Comparison of ENCODE assay signal across 2 cellular contexts in the genomic region with DNA sequence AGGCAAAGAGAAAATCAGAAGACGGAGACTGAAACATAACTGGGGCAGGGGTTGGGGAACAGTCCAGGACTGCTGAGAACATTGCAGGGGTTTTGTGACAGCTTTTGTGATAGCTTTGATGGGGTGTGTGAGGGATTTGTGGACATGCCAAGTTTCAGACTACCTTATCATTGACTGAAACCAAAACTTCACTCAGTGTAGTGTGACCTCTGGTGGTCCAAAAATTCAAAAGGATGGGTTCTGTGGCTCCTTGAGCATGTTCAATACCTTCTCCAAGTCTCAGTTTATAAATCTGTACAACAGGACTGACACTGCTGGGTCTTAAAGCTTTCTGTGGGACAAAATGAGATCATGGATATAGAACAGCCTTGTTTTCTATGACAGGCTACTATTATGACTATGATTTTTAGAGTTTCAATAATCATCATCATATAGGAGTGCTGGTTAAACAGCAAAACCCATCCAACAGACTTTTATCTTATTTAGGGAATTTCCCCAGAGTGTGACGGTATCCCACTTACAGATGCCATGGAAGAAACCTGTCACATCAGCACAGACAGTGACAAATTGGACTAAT.
TF ChIP-seq lines count a peak whose summit lies in the region.

No MANE protein-coding gene starts in this region.

TF ChIP-seq in SK-N-SH, 30 proteins besides CTCF, POLR2A, EP300 and RAD21 (continued from another document):
- TF ChIP-seq, protein P1, sequence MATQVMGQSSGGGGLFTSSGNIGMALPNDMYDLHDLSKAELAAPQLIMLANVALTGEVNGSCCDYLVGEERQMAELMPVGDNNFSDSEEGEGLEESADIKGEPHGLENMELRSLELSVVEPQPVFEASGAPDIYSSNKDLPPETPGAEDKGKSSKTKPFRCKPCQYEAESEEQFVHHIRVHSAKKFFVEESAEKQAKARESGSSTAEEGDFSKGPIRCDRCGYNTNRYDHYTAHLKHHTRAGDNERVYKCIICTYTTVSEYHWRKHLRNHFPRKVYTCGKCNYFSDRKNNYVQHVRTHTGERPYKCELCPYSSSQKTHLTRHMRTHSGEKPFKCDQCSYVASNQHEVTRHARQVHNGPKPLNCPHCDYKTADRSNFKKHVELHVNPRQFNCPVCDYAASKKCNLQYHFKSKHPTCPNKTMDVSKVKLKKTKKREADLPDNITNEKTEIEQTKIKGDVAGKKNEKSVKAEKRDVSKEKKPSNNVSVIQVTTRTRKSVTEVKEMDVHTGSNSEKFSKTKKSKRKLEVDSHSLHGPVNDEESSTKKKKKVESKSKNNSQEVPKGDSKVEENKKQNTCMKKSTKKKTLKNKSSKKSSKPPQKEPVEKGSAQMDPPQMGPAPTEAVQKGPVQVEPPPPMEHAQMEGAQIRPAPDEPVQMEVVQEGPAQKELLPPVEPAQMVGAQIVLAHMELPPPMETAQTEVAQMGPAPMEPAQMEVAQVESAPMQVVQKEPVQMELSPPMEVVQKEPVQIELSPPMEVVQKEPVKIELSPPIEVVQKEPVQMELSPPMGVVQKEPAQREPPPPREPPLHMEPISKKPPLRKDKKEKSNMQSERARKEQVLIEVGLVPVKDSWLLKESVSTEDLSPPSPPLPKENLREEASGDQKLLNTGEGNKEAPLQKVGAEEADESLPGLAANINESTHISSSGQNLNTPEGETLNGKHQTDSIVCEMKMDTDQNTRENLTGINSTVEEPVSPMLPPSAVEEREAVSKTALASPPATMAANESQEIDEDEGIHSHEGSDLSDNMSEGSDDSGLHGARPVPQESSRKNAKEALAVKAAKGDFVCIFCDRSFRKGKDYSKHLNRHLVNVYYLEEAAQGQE (IDR thresholded peaks at IDR 0.05; ENCODE audit: low read depth, low read length) = no peak
- TF ChIP-seq MEF2A (IDR thresholded peaks at IDR 0.05; ENCODE audit: borderline replicate concordance, low read depth) (no peak), RFX5 (IDR thresholded peaks at IDR 0.05; ENCODE audit: low read length) (no peak), MXI1 (IDR thresholded peaks at IDR 0.05; ENCODE audit: low read depth, low read length) (no peak), CHD2 (IDR thresholded peaks at IDR 0.05; ENCODE audit: low read length, partially characterized antibody) (no peak), RXRA (IDR thresholded peaks at IDR 0.05; ENCODE audit: borderline replicate concordance, low read depth) (no peak), ELF1 (IDR thresholded peaks at IDR 0.05) (no peak), EZH2phosphoT487 (IDR thresholded peaks at IDR 0.05; ENCODE audit: borderline replicate concordance, low read depth) (no peak)
- TF ChIP-seq, protein P2, sequence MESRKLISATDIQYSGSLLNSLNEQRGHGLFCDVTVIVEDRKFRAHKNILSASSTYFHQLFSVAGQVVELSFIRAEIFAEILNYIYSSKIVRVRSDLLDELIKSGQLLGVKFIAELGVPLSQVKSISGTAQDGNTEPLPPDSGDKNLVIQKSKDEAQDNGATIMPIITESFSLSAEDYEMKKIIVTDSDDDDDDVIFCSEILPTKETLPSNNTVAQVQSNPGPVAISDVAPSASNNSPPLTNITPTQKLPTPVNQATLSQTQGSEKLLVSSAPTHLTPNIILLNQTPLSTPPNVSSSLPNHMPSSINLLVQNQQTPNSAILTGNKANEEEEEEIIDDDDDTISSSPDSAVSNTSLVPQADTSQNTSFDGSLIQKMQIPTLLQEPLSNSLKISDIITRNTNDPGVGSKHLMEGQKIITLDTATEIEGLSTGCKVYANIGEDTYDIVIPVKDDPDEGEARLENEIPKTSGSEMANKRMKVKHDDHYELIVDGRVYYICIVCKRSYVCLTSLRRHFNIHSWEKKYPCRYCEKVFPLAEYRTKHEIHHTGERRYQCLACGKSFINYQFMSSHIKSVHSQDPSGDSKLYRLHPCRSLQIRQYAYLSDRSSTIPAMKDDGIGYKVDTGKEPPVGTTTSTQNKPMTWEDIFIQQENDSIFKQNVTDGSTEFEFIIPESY (IDR thresholded peaks at IDR 0.05; ENCODE audit: borderline replicate concordance, low read depth) = no peak
- TF ChIP-seq, protein P3, sequence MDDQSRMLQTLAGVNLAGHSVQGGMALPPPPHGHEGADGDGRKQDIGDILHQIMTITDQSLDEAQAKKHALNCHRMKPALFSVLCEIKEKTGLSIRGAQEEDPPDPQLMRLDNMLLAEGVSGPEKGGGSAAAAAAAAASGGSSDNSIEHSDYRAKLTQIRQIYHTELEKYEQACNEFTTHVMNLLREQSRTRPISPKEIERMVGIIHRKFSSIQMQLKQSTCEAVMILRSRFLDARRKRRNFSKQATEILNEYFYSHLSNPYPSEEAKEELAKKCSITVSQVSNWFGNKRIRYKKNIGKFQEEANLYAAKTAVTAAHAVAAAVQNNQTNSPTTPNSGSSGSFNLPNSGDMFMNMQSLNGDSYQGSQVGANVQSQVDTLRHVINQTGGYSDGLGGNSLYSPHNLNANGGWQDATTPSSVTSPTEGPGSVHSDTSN (IDR thresholded peaks at IDR 0.05) = no peak
- TF ChIP-seq, protein P4, sequence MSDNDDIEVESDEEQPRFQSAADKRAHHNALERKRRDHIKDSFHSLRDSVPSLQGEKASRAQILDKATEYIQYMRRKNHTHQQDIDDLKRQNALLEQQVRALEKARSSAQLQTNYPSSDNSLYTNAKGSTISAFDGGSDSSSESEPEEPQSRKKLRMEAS (IDR thresholded peaks at IDR 0.05; ENCODE audit: low read depth) = no peak

TF ChIP-seq in SK-N-SH treated with all-trans-retinoic acid at 6 μM for 48 hours, 23 proteins besides CTCF, POLR2A, EP300 and RAD21 (continued from another document):
- TF ChIP-seq, protein P5, sequence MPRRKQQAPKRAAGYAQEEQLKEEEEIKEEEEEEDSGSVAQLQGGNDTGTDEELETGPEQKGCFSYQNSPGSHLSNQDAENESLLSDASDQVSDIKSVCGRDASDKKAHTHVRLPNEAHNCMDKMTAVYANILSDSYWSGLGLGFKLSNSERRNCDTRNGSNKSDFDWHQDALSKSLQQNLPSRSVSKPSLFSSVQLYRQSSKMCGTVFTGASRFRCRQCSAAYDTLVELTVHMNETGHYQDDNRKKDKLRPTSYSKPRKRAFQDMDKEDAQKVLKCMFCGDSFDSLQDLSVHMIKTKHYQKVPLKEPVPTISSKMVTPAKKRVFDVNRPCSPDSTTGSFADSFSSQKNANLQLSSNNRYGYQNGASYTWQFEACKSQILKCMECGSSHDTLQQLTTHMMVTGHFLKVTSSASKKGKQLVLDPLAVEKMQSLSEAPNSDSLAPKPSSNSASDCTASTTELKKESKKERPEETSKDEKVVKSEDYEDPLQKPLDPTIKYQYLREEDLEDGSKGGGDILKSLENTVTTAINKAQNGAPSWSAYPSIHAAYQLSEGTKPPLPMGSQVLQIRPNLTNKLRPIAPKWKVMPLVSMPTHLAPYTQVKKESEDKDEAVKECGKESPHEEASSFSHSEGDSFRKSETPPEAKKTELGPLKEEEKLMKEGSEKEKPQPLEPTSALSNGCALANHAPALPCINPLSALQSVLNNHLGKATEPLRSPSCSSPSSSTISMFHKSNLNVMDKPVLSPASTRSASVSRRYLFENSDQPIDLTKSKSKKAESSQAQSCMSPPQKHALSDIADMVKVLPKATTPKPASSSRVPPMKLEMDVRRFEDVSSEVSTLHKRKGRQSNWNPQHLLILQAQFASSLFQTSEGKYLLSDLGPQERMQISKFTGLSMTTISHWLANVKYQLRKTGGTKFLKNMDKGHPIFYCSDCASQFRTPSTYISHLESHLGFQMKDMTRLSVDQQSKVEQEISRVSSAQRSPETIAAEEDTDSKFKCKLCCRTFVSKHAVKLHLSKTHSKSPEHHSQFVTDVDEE (CRISPR knock-in tag; IDR thresholded peaks at IDR 0.05) = no peak
- TF ChIP-seq ZNF565 (CRISPR knock-in tag; conservative IDR thresholded peaks at IDR 0.05; ENCODE audit: low read depth) (no peak), BACH2 (CRISPR knock-in tag; IDR thresholded peaks at IDR 0.05; ENCODE audit: borderline replicate concordance) (no peak), SNAI2 (CRISPR knock-in tag; IDR thresholded peaks at IDR 0.05) (no peak), PPARA (CRISPR knock-in tag; IDR thresholded peaks at IDR 0.05; ENCODE audit: borderline replicate concordance) (no peak), ZFP3 (CRISPR knock-in tag; IDR thresholded peaks at IDR 0.05) (no peak)
